Comparison of ENCODE assay signal across 8 cellular contexts in the genomic region with DNA sequence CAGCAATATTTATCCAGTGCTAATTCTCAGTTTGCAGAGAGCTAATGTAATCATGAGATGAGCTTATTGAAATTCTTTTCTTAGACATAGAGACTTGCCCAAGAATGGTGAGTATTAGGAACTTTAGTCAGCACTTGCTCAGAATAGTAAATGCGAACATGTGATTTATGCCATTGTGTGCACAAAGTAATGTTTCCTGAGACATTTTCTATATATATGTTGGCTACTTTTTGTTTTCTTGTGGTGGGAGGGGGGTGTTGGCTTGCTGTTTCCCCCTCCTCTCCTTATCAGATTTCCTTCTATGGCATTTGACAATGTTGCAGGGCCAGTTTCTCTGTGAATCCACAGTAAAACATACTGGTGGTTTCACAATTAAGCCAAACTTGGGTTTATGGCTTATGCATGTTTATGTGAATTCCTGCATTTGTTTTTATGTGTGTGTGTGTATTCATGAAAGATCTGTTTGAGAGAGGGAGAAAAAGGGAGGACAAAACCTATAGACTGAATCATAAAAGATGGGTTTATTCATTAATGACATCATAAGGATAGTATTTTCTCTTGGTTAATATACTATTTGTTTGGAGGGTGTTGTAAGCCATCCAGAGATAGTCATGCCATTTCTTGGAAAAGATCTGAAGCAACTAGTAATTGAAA.
DNase-seq lines count a peak whose midpoint lies in the region; ATAC-seq and TF ChIP-seq lines count a peak whose summit lies in the region.

No MANE protein-coding gene starts in this region.

- no peak for ATAC-seq in effector memory CD8-positive, alpha-beta T cell (replicated peaks)
- ATAC-seq in GM21367 (IDR thresholded peaks at IDR 0.05; ENCODE audit: unreplicated experiment), result no peak

- H3K9me3 Mint-ChIP-seq in effector memory CD8-positive, alpha-beta T cell, result peaks cover 0 to 2% of the 10 kb centered on the region in 2 donors

- no peaks in the 10 kb centered on the region for H4K20me1 ChIP-seq in OCI-LY1 (ENCODE audit: insufficient read depth, low read length)

- H3K27me3 ChIP-seq in OCI-LY1 (ENCODE audit: insufficient read depth, low read length), result no peaks in the 10 kb centered on the region
- no peaks in the 10 kb centered on the region for H3K27me3 ChIP-seq in rectal smooth muscle tissue (ENCODE audit: control insufficient read depth, insufficient read depth, low read length)

- peak overlapping the region; percentile 7 to 62 for H3K27ac Mint-ChIP-seq in effector memory CD8-positive, alpha-beta T cell

- no peaks in the 10 kb centered on the region for H3F3A ChIP-seq in OCI-LY1 (ENCODE audit: insufficient read depth, low read length)

- peaks cover 31% of the 10 kb centered on the region for H3K79me2 ChIP-seq in OCI-LY1 (ENCODE audit: insufficient read depth, low read length)

- H3K9ac ChIP-seq in OCI-LY1 (ENCODE audit: low read length) (peak overlapping the region; percentile 13; the same call in 1 of the 2 replicates), rectal smooth muscle tissue (ENCODE audit: low read length) (no peak overlapping the region)

- H3K4me1 Mint-ChIP-seq in effector memory CD8-positive, alpha-beta T cell (ENCODE audit: low read depth in 2 of 2), result peaks cover 39 to 71% of the 10 kb centered on the region in 2 donors

- H3K4me1 ChIP-seq in OCI-LY1 (ENCODE audit: insufficient read depth, low read length, severe bottlenecking) (peaks cover 85% of the 10 kb centered on the region), rectal smooth muscle tissue (ENCODE audit: control insufficient read depth, insufficient read depth, low read length) (peaks cover 27% of the 10 kb centered on the region)

- H3K36me3 Mint-ChIP-seq in effector memory CD8-positive, alpha-beta T cell (ENCODE audit: insufficient read depth), result peaks cover 15% of the 10 kb centered on the region

- H3K9me3 ChIP-seq in OCI-LY1 (ENCODE audit: low read length), result no peaks in the 10 kb centered on the region

- peak overlapping the region; percentile 40 for H3K4me2 ChIP-seq in OCI-LY1 (ENCODE audit: low read length)

- no peak overlapping the region for H2AFZ ChIP-seq in OCI-LY1 (ENCODE audit: low read length)

- no peaks in the 10 kb centered on the region for H3K9me2 ChIP-seq in OCI-LY1 (ENCODE audit: low read depth, low read length)

- H3K36me3 ChIP-seq in OCI-LY1 (ENCODE audit: insufficient read depth, low read length), result peaks cover 46% of the 10 kb centered on the region
- H3K36me3 ChIP-seq in rectal smooth muscle tissue (ENCODE audit: control insufficient read depth, insufficient read depth, low read length), result no peaks in the 10 kb centered on the region

- H3K27me3 Mint-ChIP-seq in effector memory CD8-positive, alpha-beta T cell, result no peaks in the 10 kb centered on the region

- peak overlapping the region; percentile 10 for H3K4me3 ChIP-seq in OCI-LY1 (ENCODE audit: low read depth, low read length, poor library complexity, severe bottlenecking)
- H3K4me3 ChIP-seq in rectal smooth muscle tissue (ENCODE audit: low read length), result no peak overlapping the region

- H3K4me3 Mint-ChIP-seq in effector memory CD8-positive, alpha-beta T cell, result peak overlapping the region in 1 of 2 donors; percentile 15

- no peak for TF ChIP-seq CTCF in OCI-LY1 (IDR thresholded peaks at IDR 0.05; ENCODE audit: low read length)

- DNase-seq in EH (ENCODE audit: low read depth), result peak; percentile 74
- DNase-seq in effector memory CD8-positive, alpha-beta T cell, result no peak
- no peak for DNase-seq in HPDE6-E6E7 (ENCODE audit: extremely low spot score)
- DNase-seq in NCI-H748 treated with DMSO at 0.1 percent for 48 hours (lab: John Stamatoyannopoulos, UW), result no peak
- DNase-seq in 8988T, result no peak

- H3K27ac ChIP-seq in OCI-LY1 (ENCODE audit: low read depth, low read length, poor library complexity, severe bottlenecking), result peak overlapping the region; percentile 69
- H3K27ac ChIP-seq in rectal smooth muscle tissue (ENCODE audit: low read depth, low read length), result peak overlapping the region; percentile 45
